Comparison of ENCODE assay signal across 22 cellular contexts in the genomic region with DNA sequence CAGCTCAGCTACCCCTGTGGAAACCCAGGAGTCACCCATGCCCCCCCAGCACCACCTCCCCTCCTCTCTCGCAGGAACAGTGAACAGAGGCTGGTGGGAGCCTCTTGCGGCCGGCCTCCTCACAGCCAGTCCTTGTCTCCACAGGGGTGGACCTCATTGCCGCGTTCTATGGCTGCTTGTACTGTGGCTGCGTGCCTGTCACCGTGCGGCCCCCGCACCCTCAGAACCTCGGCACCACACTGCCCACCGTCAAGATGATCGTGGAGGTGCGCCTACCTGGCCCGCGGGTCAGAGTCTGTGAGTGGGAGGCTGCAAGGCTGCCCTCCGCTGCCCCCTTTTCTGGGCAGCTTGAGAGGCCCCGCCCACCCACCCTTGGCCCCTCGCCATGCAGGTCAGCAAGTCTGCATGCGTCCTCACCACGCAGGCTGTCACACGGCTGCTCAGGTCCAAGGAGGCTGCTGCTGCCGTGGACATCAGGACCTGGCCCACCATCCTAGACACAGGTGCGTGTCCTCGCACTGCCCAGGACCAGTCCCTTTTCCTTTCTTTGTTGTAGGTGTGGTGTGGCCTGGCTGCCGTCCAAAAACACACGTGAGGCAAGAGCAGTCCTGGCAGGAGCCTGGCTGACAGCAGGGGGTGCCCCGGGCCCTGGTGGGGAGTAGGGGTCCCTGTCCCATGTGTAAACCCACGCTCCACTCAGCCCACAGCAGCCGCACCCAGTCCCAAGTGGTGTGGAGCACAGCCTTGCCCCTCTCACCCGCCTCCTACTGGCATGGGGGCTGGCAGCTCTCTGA. TPM values are rescaled to one million over a fixed set of nuclear protein-coding genes. Genes with fewer than 3 reads are reported as not detected.
DNase-seq lines count a peak whose midpoint lies in the region; TF ChIP-seq lines count a peak whose summit lies in the region.
"Had no signal": no experiment of that assay in that cellular context is flagged by ENCODE, and none has a peak within 500 bp of the region (broad histone marks: within the 10 kb centered on the region; RNA-seq: fewer than 3 reads in every experiment).

No MANE protein-coding gene starts in this region.

- H3K27me3 ChIP-seq in breast epithelium (no peaks in the 10 kb centered on the region), stomach (no peaks in the 10 kb centered on the region)
- H3K27me3 ChIP-seq: hepatocyte, SJCRH30, thyroid gland had no signal

- H3K4me1 ChIP-seq in breast epithelium (no peaks in the 10 kb centered on the region), stomach (peaks cover 0 to 9% (median 0%) of the 10 kb centered on the region in 4 donors)
- H3K4me1 ChIP-seq: SJCRH30 had no signal

- no peak overlapping the region for H3K27ac ChIP-seq in breast epithelium
- H3K27ac ChIP-seq in stomach: no peak overlapping the region
- H3K27ac ChIP-seq: hepatocyte, SJCRH30, thyroid gland had no signal

- DNase-seq in NCI-H1105 treated with DMSO at 0.1 percent for 48 hours (lab: John Stamatoyannopoulos, UW): peak; percentile 0
- no peak for DNase-seq in NCI-H1105 (lab: John Stamatoyannopoulos, UW)
- DNase-seq in MCF 10A (ENCODE audit: unreplicated experiment): peak; percentile 22
- no peak for DNase-seq in breast epithelium (ENCODE audit: low spot score in 2 of 2)
- peak; percentile 51 for DNase-seq in islet precursor cell
- DNase-seq in stomach: peak; percentile 25
- no peak for DNase-seq in NCI-H1092 treated with DMSO at 0.1 percent for 48 hours (lab: John Stamatoyannopoulos, UW)
- DNase-seq in midbrain (lab: John Stamatoyannopoulos, UW): no peak
- DNase-seq: activated B cell treated with CpG ODN at 0.5 μM for 24 hours; activated gamma-delta T cell; kidney; mucosa of descending colon; NCI-H524 treated with DMSO at 0.1 percent for 48 hours; nucleus accumbens; OCI-M1; SJCRH30; stimulated activated naive B cell treated with anti-CD40 and anti-IgM and Interleukin-4, amounts not matched to agents 10 μg/mL and 1 μg/mL and 100 μg/mL, for 72 hours; thyroid gland had no signal

- 80 to 90% (median 86%) methylated on average over 22 to 30 of the region's 30 CpGs for WGBS in stomach, 5 donors

- H3K9me3 ChIP-seq in breast epithelium (no peaks in the 10 kb centered on the region), stomach (no peaks in the 10 kb centered on the region)
- H3K9me3 ChIP-seq: mucosa of descending colon, SJCRH30, thyroid gland had no signal

- H3K36me3 ChIP-seq in breast epithelium (no peaks in the 10 kb centered on the region), stomach (peaks cover 56 to 100% (median 99%) of the 10 kb centered on the region in 4 donors)

- BruUV-seq in MCF 10A (replicated peaks; lab: Mats Ljungman, UMichigan): no TSS peak

- no peaks in the 10 kb centered on the region for H3K9me3 Mint-ChIP-seq in MCF 10A (ENCODE audit: unreplicated experiment)
- H3K9me3 Mint-ChIP-seq: activated B cell treated with CpG ODN at 0.5 μM for 24 hours; stimulated activated naive B cell treated with anti-CD40 and anti-IgM and Interleukin-4, amounts not matched to agents 10 μg/mL and 1 μg/mL and 100 μg/mL, for 72 hours had no signal

- H3K27me3 Mint-ChIP-seq in MCF 10A (ENCODE audit: insufficient read depth, unreplicated experiment): no peaks in the 10 kb centered on the region
- H3K27me3 Mint-ChIP-seq: activated B cell treated with CpG ODN at 0.5 μM for 24 hours; stimulated activated naive B cell treated with anti-CD40 and anti-IgM and Interleukin-4, amounts not matched to agents 10 μg/mL and 1 μg/mL and 100 μg/mL, for 72 hours had no signal

- H3K36me3 Mint-ChIP-seq in MCF 10A (ENCODE audit: insufficient read depth, unreplicated experiment): peaks cover 43% of the 10 kb centered on the region

- TF ChIP-seq POLR2A in breast epithelium (IDR thresholded peaks at IDR 0.05) (no peak), stomach (IDR thresholded peaks at IDR 0.05) (no peak)

- no peak overlapping the region for H3K4me3 ChIP-seq in breast epithelium
- H3K4me3 ChIP-seq in stomach: no peak overlapping the region
- H3K4me3 ChIP-seq: hepatocyte, mucosa of descending colon, SJCRH30, thyroid gland had no signal

- TF ChIP-seq EP300 in stomach (IDR thresholded peaks at IDR 0.05): no peak

- intact Hi-C loops in MCF 10A (cut with micrococcal nuclease): no loop called here
- intact Hi-C loops in breast epithelium (cut with DNase I; ENCODE audit: low total_unique reads): no loop called here
- intact Hi-C loops in stomach (cut with DNase I; ENCODE audit: low total_unique reads): no loop called here

- no peaks in the 10 kb centered on the region for H3K4me1 Mint-ChIP-seq in MCF 10A (ENCODE audit: insufficient read depth, unreplicated experiment)

- POLR2A ChIA-PET in MCF 10A (lab: Yijun Ruan, JAX): interaction anchor here (0.6 kb wide), 1 partner anchor 95 kb away, joined by 3 read pairs; no protein-coding TSS in a partner anchor

- CTCF ChIA-PET in MCF 10A (lab: Yijun Ruan, JAX): interaction anchor here (0.6 kb wide), 1 partner anchor 1575 kb away, joined by 3 read pairs; no protein-coding TSS in a partner anchor

- H3K27ac Mint-ChIP-seq in MCF 10A (ENCODE audit: low read depth, unreplicated experiment): no peak overlapping the region
- H3K27ac Mint-ChIP-seq: activated B cell treated with CpG ODN at 0.5 μM for 24 hours; stimulated activated naive B cell treated with anti-CD40 and anti-IgM and Interleukin-4, amounts not matched to agents 10 μg/mL and 1 μg/mL and 100 μg/mL, for 72 hours had no signal

- TF ChIP-seq CTCF in MCF 10A (IDR thresholded peaks at IDR 0.05; ENCODE audit: unreplicated experiment) (no peak), breast epithelium (IDR thresholded peaks at IDR 0.05) (no peak), stomach (IDR thresholded peaks at IDR 0.05) (no peak)

- no peak overlapping the region for H3K4me3 Mint-ChIP-seq in MCF 10A (ENCODE audit: unreplicated experiment)
- H3K4me3 Mint-ChIP-seq: activated B cell treated with CpG ODN at 0.5 μM for 24 hours; stimulated activated naive B cell treated with anti-CD40 and anti-IgM and Interleukin-4, amounts not matched to agents 10 μg/mL and 1 μg/mL and 100 μg/mL, for 72 hours had no signal

RNA-seq across cellular contexts. Expression of gene S100B, which starts 50.3 kb away (rescaled TPM):
- total RNA-seq in MCF 10A (2022) (not detected in 2 replicates), breast epithelium (100 to 1,000 TPM in 1 of 3 donors, 10 to 100 TPM in 2; 25.6 to 242 (median 61.3) TPM), stomach (10 to 100 TPM in 1 of 5 donors, 1 to 10 TPM in 3, not detected in 1; 1.8 to 18.4 (median 6.2) TPM)
- polyA plus RNA-seq in stomach: 10 to 100 TPM in 1 of 3 donors, 1 to 10 TPM in 2; 7.0 to 13.7 (median 9.1) TPM
- total RNA-seq: A172, activated B cell treated with CpG ODN at 0.5 μM for 24 hours, hepatocyte, HT1080 had no signal
- polyA plus RNA-seq: BJ, hepatocyte had no signal

Comparison
In these comparisons a context has a peak if more than half of its experiments do, and no peak if none do; other contexts are left out.
1. DNase-seq: peak in NCI-H1105 treated with DMSO at 0.1 percent for 48 hours (single experiment), MCF 10A (single experiment), islet precursor cell (single experiment) and stomach (single experiment); none in NCI-H1105 (single experiment), breast epithelium (0 of 2), NCI-H1092 treated with DMSO at 0.1 percent for 48 hours (single experiment) and midbrain (single experiment).